Comparison of ENCODE assay signal across 10 cellular contexts in the genomic region with DNA sequence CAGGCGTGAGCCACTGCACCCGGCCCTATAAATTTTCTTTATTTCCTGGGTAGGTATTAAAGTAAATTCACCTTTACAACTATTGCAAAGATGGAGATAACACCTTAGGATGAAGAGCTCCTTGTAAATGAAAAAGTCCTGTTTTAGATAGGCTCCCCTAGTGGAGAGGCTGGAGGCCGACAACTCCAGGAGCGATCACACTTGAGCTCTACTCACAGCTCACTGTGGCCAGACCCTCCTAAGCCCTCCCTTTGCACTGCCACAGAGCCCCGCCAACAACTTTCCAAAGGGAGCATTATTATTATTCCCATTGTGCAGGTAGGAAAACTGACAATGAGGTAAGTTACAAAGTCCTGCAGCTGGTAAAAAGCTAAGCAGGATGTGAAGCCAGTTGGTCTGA.
A peak's percentile ranks its signal among the peaks of the same experiment; 100 is the strongest.
DNase-seq lines count a peak whose midpoint lies in the region; ATAC-seq, FAIRE-seq and TF ChIP-seq lines count a peak whose summit lies in the region.
"Had no signal": no experiment of that assay in that cellular context is flagged by ENCODE, and none has a peak within 500 bp of the region (broad histone marks: within the 10 kb centered on the region; RNA-seq: fewer than 3 reads in every experiment).

No MANE protein-coding gene starts in this region.

- DNase-seq in ELR (ENCODE audit: low read depth) (peak; percentile 22), HTR-8/SVneo (ENCODE audit: insufficient read length, low spot score) (peak; percentile 10), adrenal gland (no peak), mucosa of descending colon (no peak)
- no peak for DNase-seq in activated CD4-positive, CD25-positive, alpha-beta regulatory T cell treated with anti-CD3 and anti-CD28 coated beads, Interleukin-2, amount 50 U/mL, for 72 hours
- DNase-seq: activated CD4-positive, alpha-beta T cell treated with anti-CD3 and anti-CD28 coated beads for 4 hours; heart left ventricle had no signal

- WGBS in adrenal gland, 4 donors, result 85 to 93% (median 88%) methylated on average over 5 of the region's 5 CpGs

- H3K9me3 ChIP-seq in adrenal gland (replicated peaks in 1 of 3) (no peaks in the 10 kb centered on the region), mucosa of descending colon (no peaks in the 10 kb centered on the region)
- H3K9me3 ChIP-seq: heart left ventricle had no signal

- no peak overlapping the region for H3K4me3 ChIP-seq in adrenal gland
- no peak overlapping the region for H3K4me3 ChIP-seq in mucosa of descending colon
- H3K4me3 ChIP-seq: heart left ventricle had no signal

- ATAC-seq in mucosa of descending colon (peak; percentile 45), GM21360 (IDR thresholded peaks at IDR 0.05; ENCODE audit: unreplicated experiment) (no peak), HG03571 (IDR thresholded peaks at IDR 0.05; ENCODE audit: unreplicated experiment) (no peak)
- ATAC-seq: heart left ventricle; natural killer cell treated with Interleukin-12 subunit alpha and Interleukin-12 subunit beta and Interleukin-15 and Interleukin-18, amount 100 ng/mL, for 72 hours had no signal

- no peak overlapping the region for H3K27ac ChIP-seq in adrenal gland
- H3K27ac ChIP-seq: heart left ventricle had no signal

- H3K27me3 ChIP-seq in adrenal gland, result no peaks in the 10 kb centered on the region

- FAIRE-seq in HTR-8/SVneo (lab: Jason Lieb, UNC), result no peak

- no peaks in the 10 kb centered on the region for H3K36me3 ChIP-seq in adrenal gland (replicated peaks in 1 of 2)
- no peaks in the 10 kb centered on the region for H3K36me3 ChIP-seq in mucosa of descending colon (ENCODE audit: low read depth)
- H3K36me3 ChIP-seq: heart left ventricle had no signal

- TF ChIP-seq CTCF in adrenal gland (IDR thresholded peaks at IDR 0.05) (peak in 5 of 6 experiments; percentile 11 to 30 (median 15)), mucosa of descending colon (IDR thresholded peaks at IDR 0.05) (peak; percentile 20)

- intact Hi-C loops in adrenal gland (cut with DNase I) (no loop called here), mucosa of descending colon (cut with DNase I, micrococcal nuclease) (no loop called here)

- no peak for TF ChIP-seq POLR2A in adrenal gland (IDR thresholded peaks at IDR 0.05)

- H3K4me1 ChIP-seq in adrenal gland (replicated peaks in 1 of 2), result peaks cover 0 to 6% of the 10 kb centered on the region in 2 donors
- peaks cover 11% of the 10 kb centered on the region for H3K4me1 ChIP-seq in mucosa of descending colon (ENCODE audit: low read depth)

Comparison
In these comparisons a context has a peak if more than half of its experiments do, and no peak if none do; other contexts are left out.
1. DNase-seq: peak in ELR (single experiment) and HTR-8/SVneo (single experiment); none in adrenal gland (0 of 7), mucosa of descending colon (0 of 3) and activated CD4-positive, CD25-positive, alpha-beta regulatory T cell treated with anti-CD3 and anti-CD28 coated beads, Interleukin-2, amount 50 U/mL, for 72 hours (single experiment).